In the genomic region with DNA sequence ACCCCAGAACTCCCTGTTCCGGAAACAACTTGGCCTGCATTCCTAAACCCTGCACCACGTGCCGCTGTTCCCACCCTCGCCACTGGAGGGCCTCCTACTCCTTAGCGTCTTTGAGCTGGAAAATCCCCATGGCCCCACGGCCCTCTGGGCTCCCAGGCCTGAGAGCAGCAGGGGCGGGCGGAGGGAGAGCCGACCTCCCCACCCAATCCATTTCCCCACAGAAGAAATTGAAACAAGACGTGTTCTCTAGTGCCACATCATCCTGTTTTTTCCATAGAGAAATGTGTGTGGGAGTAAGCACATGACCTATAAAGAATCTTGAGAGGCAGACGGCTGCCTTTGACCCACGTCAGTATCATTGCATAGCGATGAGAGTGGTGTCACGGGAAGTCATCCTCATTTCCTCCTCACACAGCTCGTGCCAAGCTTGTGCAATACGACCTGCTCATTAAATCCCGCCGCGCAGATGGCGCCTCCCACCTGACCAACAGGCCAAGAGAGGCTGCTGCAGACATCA, we compare ENCODE assay signal across 8 cellular contexts.
A peak's percentile ranks its signal among the peaks of the same experiment; 100 is the strongest.
DNase-seq lines count a peak whose midpoint lies in the region; ATAC-seq, FAIRE-seq and TF ChIP-seq lines count a peak whose summit lies in the region.

No MANE protein-coding gene starts in this region.

- no peaks in the 10 kb centered on the region for H3K4me1 ChIP-seq in psoas muscle

- FAIRE-seq in HTR-8/SVneo (lab: Jason Lieb, UNC), result peak; percentile 90

- in situ Hi-C loops in SK-MEL-5 (cut with HindIII; ENCODE audit: low pct_unique_long_range_greater_than_20kb, low sequenced_read_pairs), result no loop called here

- no peak overlapping the region for H3K27ac Mint-ChIP-seq in stimulated activated effector memory CD8-positive, alpha-beta T cell treated with anti-CD3 and anti-CD28 coated beads, Interleukin-12 subunit alpha, Interleukin-12 subunit beta, amount 100 ng/mL, for 72 hours

- peak overlapping the region; percentile 18 for H3K4me3 ChIP-seq in psoas muscle

- peaks cover 0 to 2% (median 0%) of the 10 kb centered on the region in 3 donors for H3K27me3 ChIP-seq in psoas muscle (ENCODE audit: insufficient read depth in 3 of 3, low read length in 2 of 3)

- no peak overlapping the region for H3K4me3 Mint-ChIP-seq in stimulated activated effector memory CD8-positive, alpha-beta T cell treated with anti-CD3 and anti-CD28 coated beads, Interleukin-12 subunit alpha, Interleukin-12 subunit beta, amount 100 ng/mL, for 72 hours

- H3K36me3 Mint-ChIP-seq in stimulated activated effector memory CD8-positive, alpha-beta T cell treated with anti-CD3 and anti-CD28 coated beads, Interleukin-12 subunit alpha, Interleukin-12 subunit beta, amount 100 ng/mL, for 72 hours, result no peaks in the 10 kb centered on the region

- H3K36me3 ChIP-seq in psoas muscle (ENCODE audit: insufficient read depth in 1 of 2, low read depth in 1 of 2), result no peaks in the 10 kb centered on the region

- no peak overlapping the region for H3K27ac ChIP-seq in psoas muscle

- peaks cover 5% of the 10 kb centered on the region for H3K4me1 Mint-ChIP-seq in stimulated activated effector memory CD8-positive, alpha-beta T cell treated with anti-CD3 and anti-CD28 coated beads, Interleukin-12 subunit alpha, Interleukin-12 subunit beta, amount 100 ng/mL, for 72 hours

- peak; percentile 30 for TF ChIP-seq CTCF in psoas muscle (IDR thresholded peaks at IDR 0.05)

- 24 to 32% (median 24%) methylated on average over 20 of the region's 20 CpGs for WGBS in psoas muscle, 3 donors

- H3K9me3 ChIP-seq in psoas muscle, result no peaks in the 10 kb centered on the region

- DNase-seq in CD1c-positive myeloid dendritic cell (ENCODE audit: extremely low spot score) (peak; percentile 49), HTR-8/SVneo (ENCODE audit: insufficient read length, low spot score) (peak; percentile 89), SK-MEL-5 (ENCODE audit: low read depth, low spot score) (peak; percentile 99), foreskin melanocyte (peak; percentile 99), psoas muscle (peak; percentile 84 to 85), activated gamma-delta T cell (lab: John Stamatoyannopoulos, UW) (no peak)
- no peak for DNase-seq in stimulated activated effector memory CD8-positive, alpha-beta T cell treated with anti-CD3 and anti-CD28 coated beads, Interleukin-12 subunit alpha, Interleukin-12 subunit beta, amount 100 ng/mL, for 72 hours (ENCODE audit: low spot score in 2 of 2)

- ATAC-seq in psoas muscle (peak; percentile 83 to 93 (median 91)), GM19395 (IDR thresholded peaks at IDR 0.05; ENCODE audit: unreplicated experiment) (no peak)
- ATAC-seq in stimulated activated effector memory CD8-positive, alpha-beta T cell treated with anti-CD3 and anti-CD28 coated beads, Interleukin-12 subunit alpha, Interleukin-12 subunit beta, amount 100 ng/mL, for 72 hours, result no peak

- no peaks in the 10 kb centered on the region for H3K9me3 Mint-ChIP-seq in stimulated activated effector memory CD8-positive, alpha-beta T cell treated with anti-CD3 and anti-CD28 coated beads, Interleukin-12 subunit alpha, Interleukin-12 subunit beta, amount 100 ng/mL, for 72 hours

- intact Hi-C loops in psoas muscle (cut with DNase I), result loop anchor here in 1 of 2 donors (10.0 kb wide), 1 partner anchor 126 kb away; no protein-coding TSS in a partner anchor

Comparison
In these comparisons a context has a peak if more than half of its experiments do, and no peak if none do; other contexts are left out.
1. DNase-seq: peak in CD1c-positive myeloid dendritic cell (single experiment), HTR-8/SVneo (single experiment), SK-MEL-5 (single experiment), foreskin melanocyte (single experiment) and psoas muscle (2 of 2); none in activated gamma-delta T cell (single experiment) and stimulated activated effector memory CD8-positive, alpha-beta T cell treated with anti-CD3 and anti-CD28 coated beads, Interleukin-12 subunit alpha, Interleukin-12 subunit beta, amount 100 ng/mL, for 72 hours (0 of 2).
2. ATAC-seq: peak in psoas muscle (4 of 4); none in stimulated activated effector memory CD8-positive, alpha-beta T cell treated with anti-CD3 and anti-CD28 coated beads, Interleukin-12 subunit alpha, Interleukin-12 subunit beta, amount 100 ng/mL, for 72 hours (single experiment) and GM19395 (single experiment).